Comparison of ENCODE assay signal across 21 cellular contexts in the genomic region with DNA sequence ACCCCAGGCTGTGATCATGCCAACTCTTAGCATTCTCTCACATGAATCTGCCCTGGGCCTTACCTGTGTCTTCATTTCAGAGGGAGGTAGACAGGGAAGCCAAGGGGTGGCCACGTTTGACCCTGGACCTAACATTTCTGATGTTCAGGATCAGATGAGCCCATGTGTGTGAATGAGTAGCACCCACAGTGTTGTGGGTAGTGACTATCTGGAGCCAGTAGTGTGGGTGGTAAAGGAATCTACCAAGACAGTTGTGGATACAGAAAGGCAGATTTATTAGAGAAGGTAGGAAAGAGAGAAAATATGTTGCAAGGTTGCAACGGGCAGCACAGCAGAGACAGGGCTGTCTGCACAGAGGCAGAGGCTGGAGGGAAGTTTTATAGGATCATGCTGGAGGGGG.
A peak's percentile ranks its signal among the peaks of the same experiment; 100 is the strongest.
DNase-seq lines count a peak whose midpoint lies in the region; ATAC-seq and TF ChIP-seq lines count a peak whose summit lies in the region.
"Had no signal": no experiment of that assay in that cellular context is flagged by ENCODE, and none has a peak within 500 bp of the region (broad histone marks: within the 10 kb centered on the region; RNA-seq: fewer than 3 reads in every experiment).

No MANE protein-coding gene starts in this region.

- H3K36me3 ChIP-seq in sigmoid colon = peaks cover 0 to 7% (median 0%) of the 10 kb centered on the region in 4 donors
- H3K36me3 ChIP-seq: BLaER1, MG63 had no signal

- DNase-seq in activated CD4-positive, alpha-beta memory T cell treated with anti-CD3 and anti-CD28 coated beads for 36 hours = peak; percentile 2
- no peak for DNase-seq in activated CD4-positive, alpha-beta memory T cell treated with anti-CD3 and anti-CD28 coated beads, Interleukin-2, amount 10 ng/mL, durations not matched to agents 7 days and 5 days
- DNase-seq in activated CD8-positive, alpha-beta memory T cell treated with anti-CD3 and anti-CD28 coated beads, Interleukin-2, amount 10 ng/mL, durations not matched to agents 7 days and 5 days = peak; percentile 14
- DNase-seq in endothelial cell (ENCODE audit: low spot score) (no peak), sigmoid colon (peak; percentile 5), iPS-NIHi11 (ENCODE audit: low spot score) (no peak)
- DNase-seq: ACHN; CD4-positive, alpha-beta memory T cell; DND-41; MG63; NCI-H1417; NCI-H187; NCI-H446; NCI-H526 treated with DMSO at 0.1 percent for 48 hours; OCI-M1; Right ventricle myocardium superior had no signal

- H3K9me3 Mint-ChIP-seq in activated CD4-positive, alpha-beta memory T cell treated with anti-CD3 and anti-CD28 coated beads for 36 hours = no peaks in the 10 kb centered on the region
- H3K9me3 Mint-ChIP-seq in activated CD4-positive, alpha-beta memory T cell treated with anti-CD3 and anti-CD28 coated beads, Interleukin-2, amount 10 ng/mL, durations not matched to agents 7 days and 5 days = no peaks in the 10 kb centered on the region
- H3K9me3 Mint-ChIP-seq in activated CD8-positive, alpha-beta memory T cell treated with anti-CD3 and anti-CD28 coated beads, Interleukin-2, amount 10 ng/mL, durations not matched to agents 7 days and 5 days (ENCODE audit: low read depth) = no peaks in the 10 kb centered on the region
- H3K9me3 Mint-ChIP-seq in endothelial cell (ENCODE audit: unreplicated experiment) = no peaks in the 10 kb centered on the region
- H3K9me3 Mint-ChIP-seq: CD4-positive, alpha-beta memory T cell had no signal

- no peak for TF ChIP-seq CTCF in endothelial cell (IDR thresholded peaks at IDR 0.05; ENCODE audit: unreplicated experiment)
- no peak for TF ChIP-seq CTCF in sigmoid colon (IDR thresholded peaks at IDR 0.05)

- TF ChIP-seq EP300 in sigmoid colon (IDR thresholded peaks at IDR 0.05) = no peak

- no peaks in the 10 kb centered on the region for H3K36me3 Mint-ChIP-seq in activated CD4-positive, alpha-beta memory T cell treated with anti-CD3 and anti-CD28 coated beads for 36 hours
- no peaks in the 10 kb centered on the region for H3K36me3 Mint-ChIP-seq in activated CD4-positive, alpha-beta memory T cell treated with anti-CD3 and anti-CD28 coated beads, Interleukin-2, amount 10 ng/mL, durations not matched to agents 7 days and 5 days (ENCODE audit: low read depth)
- H3K36me3 Mint-ChIP-seq in activated CD8-positive, alpha-beta memory T cell treated with anti-CD3 and anti-CD28 coated beads, Interleukin-2, amount 10 ng/mL, durations not matched to agents 7 days and 5 days = no peaks in the 10 kb centered on the region
- H3K36me3 Mint-ChIP-seq in endothelial cell (ENCODE audit: low read depth, unreplicated experiment) = no peaks in the 10 kb centered on the region
- H3K36me3 Mint-ChIP-seq: CD4-positive, alpha-beta memory T cell had no signal

- H3K27me3 ChIP-seq in sigmoid colon = no peaks in the 10 kb centered on the region
- H3K27me3 ChIP-seq: BLaER1, MG63 had no signal

- H3K4me3 ChIP-seq in sigmoid colon = no peak overlapping the region
- H3K4me3 ChIP-seq: BLaER1, K562, MG63 had no signal

- 85 to 89% methylated on average over 2 of the region's 2 CpGs for WGBS in sigmoid colon, 2 donors

- TF ChIP-seq POLR2A in sigmoid colon (IDR thresholded peaks at IDR 0.05) = no peak

- H3K27ac Mint-ChIP-seq in activated CD4-positive, alpha-beta memory T cell treated with anti-CD3 and anti-CD28 coated beads for 36 hours = no peak overlapping the region
- no peak overlapping the region for H3K27ac Mint-ChIP-seq in activated CD4-positive, alpha-beta memory T cell treated with anti-CD3 and anti-CD28 coated beads, Interleukin-2, amount 10 ng/mL, durations not matched to agents 7 days and 5 days
- H3K27ac Mint-ChIP-seq in activated CD8-positive, alpha-beta memory T cell treated with anti-CD3 and anti-CD28 coated beads, Interleukin-2, amount 10 ng/mL, durations not matched to agents 7 days and 5 days = no peak overlapping the region
- H3K27ac Mint-ChIP-seq in endothelial cell (ENCODE audit: unreplicated experiment) = no peak overlapping the region

- no peak overlapping the region for H3K27ac ChIP-seq in sigmoid colon
- H3K27ac ChIP-seq: 22Rv1, BLaER1 had no signal

- intact Hi-C loops in activated CD4-positive, alpha-beta memory T cell treated with anti-CD3 and anti-CD28 coated beads for 36 hours (cut with micrococcal nuclease) = no loop called here
- intact Hi-C loops in sigmoid colon (cut with DNase I) = no loop called here

- CTCF ChIA-PET in activated CD4-positive, alpha-beta memory T cell treated with anti-CD3 and anti-CD28 coated beads for 36 hours (lab: Charles Lee) = no interaction called here
- CTCF ChIA-PET in activated CD4-positive, alpha-beta memory T cell treated with anti-CD3 and anti-CD28 coated beads, Interleukin-2, amount 10 ng/mL, durations not matched to agents 7 days and 5 days (lab: Charles Lee) = no interaction called here
- CTCF ChIA-PET in activated CD8-positive, alpha-beta memory T cell treated with anti-CD3 and anti-CD28 coated beads, Interleukin-2, amount 10 ng/mL, durations not matched to agents 7 days and 5 days (lab: Charles Lee) = interaction anchor here (0.6 to 1.2 kb wide), 3 partner anchors 15 to 86 kb away, joined by 3 to 4 read pairs (median 3); no protein-coding TSS in a partner anchor

- H3K9me3 ChIP-seq in sigmoid colon = no peaks in the 10 kb centered on the region
- H3K9me3 ChIP-seq: BLaER1, MG63 had no signal

- H3K4me1 ChIP-seq in sigmoid colon = peaks cover 0 to 14% (median 12%) of the 10 kb centered on the region in 4 donors

- POLR2A ChIA-PET in activated CD4-positive, alpha-beta memory T cell treated with anti-CD3 and anti-CD28 coated beads for 36 hours (lab: Charles Lee) = no interaction called here
- POLR2A ChIA-PET in activated CD4-positive, alpha-beta memory T cell treated with anti-CD3 and anti-CD28 coated beads, Interleukin-2, amount 10 ng/mL, durations not matched to agents 7 days and 5 days (lab: Charles Lee) = no interaction called here

- no peaks in the 10 kb centered on the region for H3K4me1 Mint-ChIP-seq in activated CD4-positive, alpha-beta memory T cell treated with anti-CD3 and anti-CD28 coated beads for 36 hours (ENCODE audit: low read depth)
- peaks cover 9% of the 10 kb centered on the region for H3K4me1 Mint-ChIP-seq in activated CD4-positive, alpha-beta memory T cell treated with anti-CD3 and anti-CD28 coated beads, Interleukin-2, amount 10 ng/mL, durations not matched to agents 7 days and 5 days
- peaks cover 11% of the 10 kb centered on the region for H3K4me1 Mint-ChIP-seq in activated CD8-positive, alpha-beta memory T cell treated with anti-CD3 and anti-CD28 coated beads, Interleukin-2, amount 10 ng/mL, durations not matched to agents 7 days and 5 days
- peaks cover 21% of the 10 kb centered on the region for H3K4me1 Mint-ChIP-seq in endothelial cell (ENCODE audit: unreplicated experiment)

- no peak overlapping the region for H3K4me3 Mint-ChIP-seq in activated CD4-positive, alpha-beta memory T cell treated with anti-CD3 and anti-CD28 coated beads for 36 hours
- H3K4me3 Mint-ChIP-seq in activated CD4-positive, alpha-beta memory T cell treated with anti-CD3 and anti-CD28 coated beads, Interleukin-2, amount 10 ng/mL, durations not matched to agents 7 days and 5 days = no peak overlapping the region
- H3K4me3 Mint-ChIP-seq in activated CD8-positive, alpha-beta memory T cell treated with anti-CD3 and anti-CD28 coated beads, Interleukin-2, amount 10 ng/mL, durations not matched to agents 7 days and 5 days = no peak overlapping the region
- H3K4me3 Mint-ChIP-seq in endothelial cell (ENCODE audit: unreplicated experiment) = peak overlapping the region; percentile 4

- no peaks in the 10 kb centered on the region for H3K27me3 Mint-ChIP-seq in activated CD4-positive, alpha-beta memory T cell treated with anti-CD3 and anti-CD28 coated beads for 36 hours
- H3K27me3 Mint-ChIP-seq in activated CD4-positive, alpha-beta memory T cell treated with anti-CD3 and anti-CD28 coated beads, Interleukin-2, amount 10 ng/mL, durations not matched to agents 7 days and 5 days = no peaks in the 10 kb centered on the region
- no peaks in the 10 kb centered on the region for H3K27me3 Mint-ChIP-seq in activated CD8-positive, alpha-beta memory T cell treated with anti-CD3 and anti-CD28 coated beads, Interleukin-2, amount 10 ng/mL, durations not matched to agents 7 days and 5 days
- H3K27me3 Mint-ChIP-seq in endothelial cell (ENCODE audit: unreplicated experiment) = peaks cover 3% of the 10 kb centered on the region
- H3K27me3 Mint-ChIP-seq: CD4-positive, alpha-beta memory T cell had no signal

- ATAC-seq in activated CD8-positive, alpha-beta memory T cell treated with anti-CD3 and anti-CD28 coated beads, Interleukin-2, amount 10 ng/mL, durations not matched to agents 7 days and 5 days = no peak
- ATAC-seq in HG03520 (IDR thresholded peaks at IDR 0.05; ENCODE audit: unreplicated experiment) (no peak), GM21381 (IDR thresholded peaks at IDR 0.05; ENCODE audit: unreplicated experiment) (no peak)
- ATAC-seq: K562 had no signal

Comparison
In these comparisons a context has a peak if more than half of its experiments do, and no peak if none do; other contexts are left out.
1. DNase-seq: peak in activated CD4-positive, alpha-beta memory T cell treated with anti-CD3 and anti-CD28 coated beads for 36 hours (single experiment), activated CD8-positive, alpha-beta memory T cell treated with anti-CD3 and anti-CD28 coated beads, Interleukin-2, amount 10 ng/mL, durations not matched to agents 7 days and 5 days (single experiment) and sigmoid colon (single experiment); none in activated CD4-positive, alpha-beta memory T cell treated with anti-CD3 and anti-CD28 coated beads, Interleukin-2, amount 10 ng/mL, durations not matched to agents 7 days and 5 days (single experiment), endothelial cell (single experiment) and iPS-NIHi11 (single experiment).